In the genomic region with DNA sequence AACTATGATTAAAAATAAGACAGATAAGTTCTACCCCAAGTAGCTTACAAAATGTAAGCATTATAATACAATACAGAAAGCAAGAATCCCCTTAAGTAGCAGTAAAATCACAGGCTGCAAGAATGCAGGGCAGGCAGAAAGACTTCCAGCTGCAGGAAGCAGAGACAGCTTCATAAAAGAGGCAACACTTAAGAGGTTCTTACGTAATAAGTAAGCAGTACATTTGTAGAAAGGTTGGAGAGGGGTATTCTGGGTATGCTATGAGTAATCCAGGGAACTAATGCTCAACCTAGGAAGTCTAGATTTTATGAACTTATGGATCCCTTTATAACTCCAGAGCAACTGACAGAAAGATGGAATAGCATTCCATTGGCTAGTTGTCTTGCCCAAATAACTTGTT, we compare ENCODE assay signal across 2 cellular contexts.
A peak's percentile ranks its signal among the peaks of the same experiment; 100 is the strongest.
TF ChIP-seq lines count a peak whose summit lies in the region.

No MANE protein-coding gene starts in this region.

TF ChIP-seq in HepG2, 621 proteins besides CTCF, POLR2A, EP300 and RAD21:
- TF ChIP-seq CEBPB (IDR thresholded peaks at IDR 0.05; ENCODE audit: borderline replicate concordance, low read depth, low read length), result 0 out of 2 replicates have a peak, but pooled peaks have one; percentile 13
- no peak for TF ChIP-seq FOXC1 (CRISPR knock-in tag; IDR thresholded peaks at IDR 0.05; ENCODE audit: borderline replicate concordance)
TF ChIP-seq in HepG2: peak in this region for 1.

TF ChIP-seq in GM23338, 12 proteins besides CTCF, POLR2A, EP300 and RAD21:
- no peak for TF ChIP-seq JUNB (IDR thresholded peaks at IDR 0.05; ENCODE audit: unreplicated experiment)
- no peak for TF ChIP-seq EZH2phosphoT487 (IDR thresholded peaks at IDR 0.05; ENCODE audit: unreplicated experiment)
- no peak for TF ChIP-seq CREB1 (CRISPR knock-in tag; IDR thresholded peaks at IDR 0.05; ENCODE audit: low read depth)
- TF ChIP-seq EZH2 (IDR thresholded peaks at IDR 0.05; ENCODE audit: low read depth, unreplicated experiment), result no peak
- TF ChIP-seq, protein P1, sequence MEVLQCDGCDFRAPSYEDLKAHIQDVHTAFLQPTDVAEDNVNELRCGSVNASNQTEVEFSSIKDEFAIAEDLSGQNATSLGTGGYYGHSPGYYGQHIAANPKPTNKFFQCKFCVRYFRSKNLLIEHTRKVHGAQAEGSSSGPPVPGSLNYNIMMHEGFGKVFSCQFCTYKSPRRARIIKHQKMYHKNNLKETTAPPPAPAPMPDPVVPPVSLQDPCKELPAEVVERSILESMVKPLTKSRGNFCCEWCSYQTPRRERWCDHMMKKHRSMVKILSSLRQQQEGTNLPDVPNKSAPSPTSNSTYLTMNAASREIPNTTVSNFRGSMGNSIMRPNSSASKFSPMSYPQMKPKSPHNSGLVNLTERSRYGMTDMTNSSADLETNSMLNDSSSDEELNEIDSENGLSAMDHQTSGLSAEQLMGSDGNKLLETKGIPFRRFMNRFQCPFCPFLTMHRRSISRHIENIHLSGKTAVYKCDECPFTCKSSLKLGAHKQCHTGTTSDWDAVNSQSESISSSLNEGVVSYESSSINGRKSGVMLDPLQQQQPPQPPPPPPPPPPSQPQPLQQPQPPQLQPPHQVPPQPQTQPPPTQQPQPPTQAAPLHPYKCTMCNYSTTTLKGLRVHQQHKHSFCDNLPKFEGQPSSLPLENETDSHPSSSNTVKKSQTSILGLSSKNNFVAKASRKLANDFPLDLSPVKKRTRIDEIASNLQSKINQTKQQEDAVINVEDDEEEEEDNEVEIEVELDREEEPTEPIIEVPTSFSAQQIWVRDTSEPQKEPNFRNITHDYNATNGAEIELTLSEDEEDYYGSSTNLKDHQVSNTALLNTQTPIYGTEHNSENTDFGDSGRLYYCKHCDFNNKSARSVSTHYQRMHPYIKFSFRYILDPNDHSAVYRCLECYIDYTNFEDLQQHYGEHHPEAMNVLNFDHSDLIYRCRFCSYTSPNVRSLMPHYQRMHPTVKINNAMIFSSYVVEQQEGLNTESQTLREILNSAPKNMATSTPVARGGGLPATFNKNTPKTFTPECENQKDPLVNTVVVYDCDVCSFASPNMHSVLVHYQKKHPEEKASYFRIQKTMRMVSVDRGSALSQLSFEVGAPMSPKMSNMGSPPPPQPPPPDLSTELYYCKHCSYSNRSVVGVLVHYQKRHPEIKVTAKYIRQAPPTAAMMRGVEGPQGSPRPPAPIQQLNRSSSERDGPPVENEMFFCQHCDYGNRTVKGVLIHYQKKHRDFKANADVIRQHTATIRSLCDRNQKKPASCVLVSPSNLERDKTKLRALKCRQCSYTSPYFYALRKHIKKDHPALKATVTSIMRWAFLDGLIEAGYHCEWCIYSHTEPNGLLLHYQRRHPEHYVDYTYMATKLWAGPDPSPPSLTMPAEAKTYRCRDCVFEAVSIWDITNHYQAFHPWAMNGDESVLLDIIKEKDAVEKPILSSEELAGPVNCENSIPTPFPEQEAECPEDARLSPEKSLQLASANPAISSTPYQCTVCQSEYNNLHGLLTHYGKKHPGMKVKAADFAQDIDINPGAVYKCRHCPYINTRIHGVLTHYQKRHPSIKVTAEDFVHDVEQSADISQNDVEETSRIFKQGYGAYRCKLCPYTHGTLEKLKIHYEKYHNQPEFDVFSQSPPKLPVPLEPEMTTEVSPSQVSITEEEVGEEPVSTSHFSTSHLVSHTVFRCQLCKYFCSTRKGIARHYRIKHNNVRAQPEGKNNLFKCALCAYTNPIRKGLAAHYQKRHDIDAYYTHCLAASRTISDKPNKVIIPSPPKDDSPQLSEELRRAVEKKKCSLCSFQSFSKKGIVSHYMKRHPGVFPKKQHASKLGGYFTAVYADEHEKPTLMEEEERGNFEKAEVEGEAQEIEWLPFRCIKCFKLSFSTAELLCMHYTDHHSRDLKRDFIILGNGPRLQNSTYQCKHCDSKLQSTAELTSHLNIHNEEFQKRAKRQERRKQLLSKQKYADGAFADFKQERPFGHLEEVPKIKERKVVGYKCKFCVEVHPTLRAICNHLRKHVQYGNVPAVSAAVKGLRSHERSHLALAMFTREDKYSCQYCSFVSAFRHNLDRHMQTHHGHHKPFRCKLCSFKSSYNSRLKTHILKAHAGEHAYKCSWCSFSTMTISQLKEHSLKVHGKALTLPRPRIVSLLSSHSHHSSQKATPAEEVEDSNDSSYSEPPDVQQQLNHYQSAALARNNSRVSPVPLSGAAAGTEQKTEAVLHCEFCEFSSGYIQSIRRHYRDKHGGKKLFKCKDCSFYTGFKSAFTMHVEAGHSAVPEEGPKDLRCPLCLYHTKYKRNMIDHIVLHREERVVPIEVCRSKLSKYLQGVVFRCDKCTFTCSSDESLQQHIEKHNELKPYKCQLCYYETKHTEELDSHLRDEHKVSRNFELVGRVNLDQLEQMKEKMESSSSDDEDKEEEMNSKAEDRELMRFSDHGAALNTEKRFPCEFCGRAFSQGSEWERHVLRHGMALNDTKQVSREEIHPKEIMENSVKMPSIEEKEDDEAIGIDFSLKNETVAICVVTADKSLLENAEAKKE (CRISPR knock-in tag; IDR thresholded peaks at IDR 0.05), result no peak
- TF ChIP-seq, protein P2, sequence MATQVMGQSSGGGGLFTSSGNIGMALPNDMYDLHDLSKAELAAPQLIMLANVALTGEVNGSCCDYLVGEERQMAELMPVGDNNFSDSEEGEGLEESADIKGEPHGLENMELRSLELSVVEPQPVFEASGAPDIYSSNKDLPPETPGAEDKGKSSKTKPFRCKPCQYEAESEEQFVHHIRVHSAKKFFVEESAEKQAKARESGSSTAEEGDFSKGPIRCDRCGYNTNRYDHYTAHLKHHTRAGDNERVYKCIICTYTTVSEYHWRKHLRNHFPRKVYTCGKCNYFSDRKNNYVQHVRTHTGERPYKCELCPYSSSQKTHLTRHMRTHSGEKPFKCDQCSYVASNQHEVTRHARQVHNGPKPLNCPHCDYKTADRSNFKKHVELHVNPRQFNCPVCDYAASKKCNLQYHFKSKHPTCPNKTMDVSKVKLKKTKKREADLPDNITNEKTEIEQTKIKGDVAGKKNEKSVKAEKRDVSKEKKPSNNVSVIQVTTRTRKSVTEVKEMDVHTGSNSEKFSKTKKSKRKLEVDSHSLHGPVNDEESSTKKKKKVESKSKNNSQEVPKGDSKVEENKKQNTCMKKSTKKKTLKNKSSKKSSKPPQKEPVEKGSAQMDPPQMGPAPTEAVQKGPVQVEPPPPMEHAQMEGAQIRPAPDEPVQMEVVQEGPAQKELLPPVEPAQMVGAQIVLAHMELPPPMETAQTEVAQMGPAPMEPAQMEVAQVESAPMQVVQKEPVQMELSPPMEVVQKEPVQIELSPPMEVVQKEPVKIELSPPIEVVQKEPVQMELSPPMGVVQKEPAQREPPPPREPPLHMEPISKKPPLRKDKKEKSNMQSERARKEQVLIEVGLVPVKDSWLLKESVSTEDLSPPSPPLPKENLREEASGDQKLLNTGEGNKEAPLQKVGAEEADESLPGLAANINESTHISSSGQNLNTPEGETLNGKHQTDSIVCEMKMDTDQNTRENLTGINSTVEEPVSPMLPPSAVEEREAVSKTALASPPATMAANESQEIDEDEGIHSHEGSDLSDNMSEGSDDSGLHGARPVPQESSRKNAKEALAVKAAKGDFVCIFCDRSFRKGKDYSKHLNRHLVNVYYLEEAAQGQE (IDR thresholded peaks at IDR 0.05; ENCODE audit: unreplicated experiment), result no peak
- TF ChIP-seq POLR2AphosphoS5 (IDR thresholded peaks at IDR 0.05; ENCODE audit: low read depth), result no peak
- TF ChIP-seq, protein P3, sequence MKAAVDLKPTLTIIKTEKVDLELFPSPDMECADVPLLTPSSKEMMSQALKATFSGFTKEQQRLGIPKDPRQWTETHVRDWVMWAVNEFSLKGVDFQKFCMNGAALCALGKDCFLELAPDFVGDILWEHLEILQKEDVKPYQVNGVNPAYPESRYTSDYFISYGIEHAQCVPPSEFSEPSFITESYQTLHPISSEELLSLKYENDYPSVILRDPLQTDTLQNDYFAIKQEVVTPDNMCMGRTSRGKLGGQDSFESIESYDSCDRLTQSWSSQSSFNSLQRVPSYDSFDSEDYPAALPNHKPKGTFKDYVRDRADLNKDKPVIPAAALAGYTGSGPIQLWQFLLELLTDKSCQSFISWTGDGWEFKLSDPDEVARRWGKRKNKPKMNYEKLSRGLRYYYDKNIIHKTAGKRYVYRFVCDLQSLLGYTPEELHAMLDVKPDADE (IDR thresholded peaks at IDR 0.05), result no peak
- no peak for TF ChIP-seq STAT1 (IDR thresholded peaks at IDR 0.05; ENCODE audit: unreplicated experiment)
- no peak for TF ChIP-seq ZNF114 (CRISPR knock-in tag; IDR thresholded peaks at IDR 0.05)
- no peak for TF ChIP-seq ZNF331 (CRISPR knock-in tag; IDR thresholded peaks at IDR 0.05; ENCODE audit: low read depth)
- no peak for TF ChIP-seq NANOG (IDR thresholded peaks at IDR 0.05; ENCODE audit: borderline replicate concordance)
